Comparison of ENCODE assay signal across 34 cellular contexts in the genomic region with DNA sequence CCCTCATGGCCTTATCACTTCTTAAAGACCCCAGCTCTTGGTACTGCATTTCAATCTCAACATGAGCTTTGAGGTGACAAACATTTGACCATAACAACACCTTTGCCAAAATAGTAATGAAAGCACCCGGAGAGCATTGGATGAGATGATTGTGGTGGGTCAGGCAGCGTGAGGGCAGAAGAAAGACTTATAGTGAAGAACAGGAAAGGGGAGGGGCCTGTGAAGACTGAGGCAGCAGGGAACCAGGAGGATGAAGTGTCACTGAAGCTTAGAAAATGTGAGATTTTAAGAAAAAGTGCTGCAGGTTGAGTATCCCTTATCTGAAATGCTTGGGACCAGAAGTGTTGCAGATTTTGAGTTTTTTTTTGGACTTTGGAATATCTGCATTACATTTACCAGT.
"Had no signal": no experiment of that assay in that cellular context is flagged by ENCODE, and none has a peak within 500 bp of the region (broad histone marks: within the 10 kb centered on the region; RNA-seq: fewer than 3 reads in every experiment).

No MANE protein-coding gene starts in this region.

- DNase-seq: activated B cell treated with CpG ODN at 0.5 μM for 24 hours; activated CD4-positive, alpha-beta memory T cell treated with anti-CD3 and anti-CD28 coated beads, Interleukin-2, amount 10 ng/mL, durations not matched to agents 7 days and 5 days; activated CD4-positive, alpha-beta T cell treated with anti-CD3 and anti-CD28 coated beads for 4 hours; activated CD4-positive, alpha-beta T cell treated with anti-CD3 and anti-CD28 coated beads, Interleukin-2, amount 10 ng/mL, durations not matched to agents 24 days and 14 days; activated CD4-positive, alpha-beta T cell treated with anti-CD3 and anti-CD28 coated beads, Interleukin-2, amount 50 U/mL, for 1 hour; activated CD4-positive, alpha-beta T cell treated with anti-CD3 and anti-CD28 coated beads, Interleukin-2, amount 50 U/mL, for 4 hours; activated CD4-positive, CD25-positive, alpha-beta regulatory T cell treated with anti-CD3 and anti-CD28 coated beads, Interleukin-2, amount 50 U/mL, for 72 hours; activated CD8-positive, alpha-beta memory T cell treated with anti-CD3 and anti-CD28 coated beads for 24 hours; activated CD8-positive, alpha-beta memory T cell treated with anti-CD3 and anti-CD28 coated beads, Interleukin-2, amount 10 ng/mL, durations not matched to agents 7 days and 5 days; activated CD8-positive, alpha-beta memory T cell treated with anti-CD3 and anti-CD28 coated beads, Interleukin-2, amount 50 U/mL, for 48 hours; activated CD8-positive, alpha-beta T cell treated with anti-CD3 and anti-CD28 coated beads, Interleukin-2, amount 10 ng/mL, durations not matched to agents 7 days and 5 days; activated effector memory CD4-positive, alpha-beta T cell treated with Interleukin-2 at 50 U/mL for 16 hours; activated gamma-delta T cell; activated naive CD4-positive, alpha-beta T cell treated with anti-CD3 and anti-CD28 coated beads, Interleukin-2, amount 10 ng/mL, durations not matched to agents 7 days and 5 days; activated naive CD4-positive, alpha-beta T cell treated with Interleukin-2 at 50 U/mL for 16 hours; activated naive CD8-positive, alpha-beta T cell treated with anti-CD3 and anti-CD28 coated beads, Interleukin-2, amount 10 ng/mL, durations not matched to agents 7 days and 5 days; activated naive CD8-positive, alpha-beta T cell treated with anti-CD3 and anti-CD28 coated beads, Interleukin-2, amount 50 U/mL, for 24 hours; activated T-cell treated with anti-CD3 and anti-CD28 coated beads, Interleukin-2, amount 50 U/mL, for 24 hours; activated T-cell treated with anti-CD3 and anti-CD28 coated beads, Interleukin-2, amount 50 U/mL, for 48 hours; amygdala; anterior cingulate cortex; caudate nucleus; cerebellar nuclear complex; T-helper 17 cell; T-helper 9 cell had no signal

- H3K4me3 ChIP-seq: ascending aorta, cardiac muscle cell had no signal

- H3K36me3 Mint-ChIP-seq: activated CD8-positive, alpha-beta memory T cell treated with anti-CD3 and anti-CD28 coated beads, Interleukin-2, amount 10 ng/mL, durations not matched to agents 7 days and 5 days; activated naive CD4-positive, alpha-beta T cell treated with anti-CD3 and anti-CD28 coated beads, Interleukin-2, amount 10 ng/mL, durations not matched to agents 7 days and 5 days; activated naive CD4-positive, alpha-beta T cell treated with anti-CD3 and anti-CD28 coated beads, Interleukin-2, amount 50 U/mL, for 24 hours; activated naive CD8-positive, alpha-beta T cell; activated naive CD8-positive, alpha-beta T cell treated with anti-CD3 and anti-CD28 coated beads, Interleukin-2, amount 10 ng/mL, durations not matched to agents 7 days and 5 days; brain had no signal

- H3K36me3 ChIP-seq: ascending aorta, cardiac muscle cell had no signal

- H3K9me3 ChIP-seq: ascending aorta had no signal

- ATAC-seq: activated CD8-positive, alpha-beta memory T cell treated with anti-CD3 and anti-CD28 coated beads, Interleukin-2, amount 10 ng/mL, durations not matched to agents 7 days and 5 days; activated CD8-positive, alpha-beta T cell treated with anti-CD3 and anti-CD28 coated beads, Interleukin-2, amount 10 ng/mL, durations not matched to agents 7 days and 5 days; activated naive CD8-positive, alpha-beta T cell treated with anti-CD3 and anti-CD28 coated beads, Interleukin-2, amount 50 U/mL, for 24 hours; T-helper 17 cell had no signal

- H3K27ac Mint-ChIP-seq: activated B cell treated with CpG ODN at 0.5 μM for 24 hours; activated CD4-positive, alpha-beta memory T cell treated with anti-CD3 and anti-CD28 coated beads, Interleukin-2, amount 10 ng/mL, durations not matched to agents 7 days and 5 days; activated CD4-positive, alpha-beta T cell treated with anti-CD3 and anti-CD28 coated beads, Interleukin-2, amount 10 ng/mL, durations not matched to agents 24 days and 14 days; activated CD8-positive, alpha-beta memory T cell treated with anti-CD3 and anti-CD28 coated beads, Interleukin-2, amount 10 ng/mL, durations not matched to agents 7 days and 5 days; activated CD8-positive, alpha-beta T cell treated with anti-CD3 and anti-CD28 coated beads, Interleukin-2, amount 10 ng/mL, durations not matched to agents 7 days and 5 days; activated naive CD4-positive, alpha-beta T cell treated with anti-CD3 and anti-CD28 coated beads, Interleukin-2, amount 10 ng/mL, durations not matched to agents 7 days and 5 days; activated naive CD4-positive, alpha-beta T cell treated with anti-CD3 and anti-CD28 coated beads, Interleukin-2, amount 50 U/mL, for 24 hours; activated naive CD8-positive, alpha-beta T cell; activated naive CD8-positive, alpha-beta T cell treated with anti-CD3 and anti-CD28 coated beads, Interleukin-2, amount 10 ng/mL, durations not matched to agents 7 days and 5 days; activated naive CD8-positive, alpha-beta T cell treated with anti-CD3 and anti-CD28 coated beads, Interleukin-2, amount 50 U/mL, for 24 hours; activated T-cell treated with anti-CD3 and anti-CD28 coated beads, Interleukin-2, amount 50 U/mL, for 24 hours; activated T-helper 2 cell treated with anti-CD3 and anti-CD28 coated beads, Interferon-gamma antibody, Interleukin-2, Interleukin-4, amounts not matched to agents 10 μg/mL and 5 μg/mL and 100 μg/mL, durations not matched to agents 14 hours and 24 hours and 36 hours; brain; T-helper 17 cell; T-helper 2 cell treated with Interferon-gamma antibody and Interleukin-4, amounts not matched to agents 5 μg/mL and 100 μg/mL, for 36 hours had no signal

- H3K4me3 Mint-ChIP-seq: activated B cell treated with CpG ODN at 0.5 μM for 24 hours; activated CD4-positive, alpha-beta memory T cell treated with anti-CD3 and anti-CD28 coated beads, Interleukin-2, amount 10 ng/mL, durations not matched to agents 7 days and 5 days; activated CD4-positive, alpha-beta T cell treated with anti-CD3 and anti-CD28 coated beads, Interleukin-2, amount 10 ng/mL, durations not matched to agents 24 days and 14 days; activated CD8-positive, alpha-beta memory T cell treated with anti-CD3 and anti-CD28 coated beads, Interleukin-2, amount 10 ng/mL, durations not matched to agents 7 days and 5 days; activated CD8-positive, alpha-beta T cell treated with anti-CD3 and anti-CD28 coated beads, Interleukin-2, amount 10 ng/mL, durations not matched to agents 7 days and 5 days; activated naive CD4-positive, alpha-beta T cell treated with anti-CD3 and anti-CD28 coated beads, Interleukin-2, amount 10 ng/mL, durations not matched to agents 7 days and 5 days; activated naive CD4-positive, alpha-beta T cell treated with anti-CD3 and anti-CD28 coated beads, Interleukin-2, amount 50 U/mL, for 24 hours; activated naive CD8-positive, alpha-beta T cell; activated naive CD8-positive, alpha-beta T cell treated with anti-CD3 and anti-CD28 coated beads, Interleukin-2, amount 10 ng/mL, durations not matched to agents 7 days and 5 days; activated naive CD8-positive, alpha-beta T cell treated with anti-CD3 and anti-CD28 coated beads, Interleukin-2, amount 50 U/mL, for 24 hours; activated T-cell treated with anti-CD3 and anti-CD28 coated beads, Interleukin-2, amount 50 U/mL, for 24 hours; brain; central memory CD8-positive, alpha-beta T cell; T-helper 17 cell; T-helper 2 cell treated with Interferon-gamma antibody and Interleukin-4, amounts not matched to agents 5 μg/mL and 100 μg/mL, for 36 hours had no signal

- H3K27me3 ChIP-seq: ascending aorta had no signal

- H3K9me3 Mint-ChIP-seq: activated CD4-positive, alpha-beta T cell treated with anti-CD3 and anti-CD28 coated beads, Interleukin-2, amount 10 ng/mL, durations not matched to agents 24 days and 14 days; activated naive CD4-positive, alpha-beta T cell treated with anti-CD3 and anti-CD28 coated beads, Interleukin-2, amount 50 U/mL, for 24 hours; activated naive CD8-positive, alpha-beta T cell treated with anti-CD3 and anti-CD28 coated beads, Interleukin-2, amount 50 U/mL, for 24 hours; activated T-cell treated with anti-CD3 and anti-CD28 coated beads, Interleukin-2, amount 50 U/mL, for 24 hours; activated T-helper 2 cell treated with anti-CD3 and anti-CD28 coated beads, Interferon-gamma antibody, Interleukin-2, Interleukin-4, amounts not matched to agents 10 μg/mL and 5 μg/mL and 100 μg/mL, durations not matched to agents 14 hours and 24 hours and 36 hours; central memory CD8-positive, alpha-beta T cell; T-helper 2 cell treated with Interferon-gamma antibody and Interleukin-4, amounts not matched to agents 5 μg/mL and 100 μg/mL, for 36 hours had no signal

- H3K4me1 Mint-ChIP-seq: activated CD8-positive, alpha-beta memory T cell treated with anti-CD3 and anti-CD28 coated beads, Interleukin-2, amount 10 ng/mL, durations not matched to agents 7 days and 5 days; activated naive CD4-positive, alpha-beta T cell treated with anti-CD3 and anti-CD28 coated beads, Interleukin-2, amount 50 U/mL, for 24 hours had no signal

- H3K27ac ChIP-seq: ascending aorta, cardiac muscle cell, VCaP had no signal
